In genomic region chr20:1118336-1119127, GRCh38 we compare ENCODE assay signal across 8 cellular contexts. TPM values are rescaled to one million over a fixed set of nuclear protein-coding genes. Genes with fewer than 3 reads are reported as not detected.
DNase-seq lines count a peak whose midpoint lies in the region; ATAC-seq, FAIRE-seq and TF ChIP-seq lines count a peak whose summit lies in the region.

Gene PSMF1 (plus strand): TSS chr20:1118602. CDS start chr20:1118774, 172 bp downstream.

- 0 to 1% (median 1%) methylated on average over 34 to 62 of the region's 62 CpGs for WGBS in adrenal gland, 4 donors
- WGBS in heart right ventricle, 2 donors: 0% methylated on average over 62 of the region's 62 CpGs

- peaks cover 36 to 52% of the 10 kb centered on the region in 2 donors for H3K4me1 ChIP-seq in adrenal gland (replicated peaks in 1 of 2)
- peaks cover 15 to 56% (median 50%) of the 10 kb centered on the region in 9 donors for H3K4me1 ChIP-seq in heart right ventricle
- H3K4me1 ChIP-seq in upper lobe of right lung: peaks cover 45% of the 10 kb centered on the region

- peaks cover 57 to 69% (median 63%) of the 10 kb centered on the region in 3 donors for H3K4me1 Mint-ChIP-seq in T-cell

- CTCF ChIA-PET in T-cell (lab: Charles Lee): interaction anchor here (0.5 to 1.0 kb wide), 4 partner anchors 10 to 738 kb away, joined by 3 to 5 read pairs (median 4); partner anchors contain the start of gene TRIB3 (in 1 of the 2)

- POLR2A ChIA-PET in T-cell (lab: Charles Lee): interaction anchor here in 1 of 2 donors (0.7 kb wide), 1 partner anchor 285 kb away, joined by 3 read pairs; the partner anchor contains the start of gene FAM110A

- TF ChIP-seq POLR2A in GM12891 (IDR thresholded peaks at IDR 0.05; ENCODE audit: low read depth, low read length): peak; percentile 96
- peak in 1 of 2 donors; percentile 49 for TF ChIP-seq POLR2A in adrenal gland (IDR thresholded peaks at IDR 0.05)

- no peaks in the 10 kb centered on the region for H3K27me3 Mint-ChIP-seq in T-cell

- ATAC-seq in HG02840 (IDR thresholded peaks at IDR 0.05; ENCODE audit: low FRiP score, unreplicated experiment) (peak; percentile 92), T-cell (replicated peaks in 1 of 4) (peak; percentile 94 to 98 (median 96)), heart right ventricle (peak; percentile 98 to 99 (median 99)), upper lobe of right lung (peak; percentile 99)

- H3K27ac Mint-ChIP-seq in T-cell: peak within 1 kb of the TSS; percentile 84 to 91

- peak; percentile 90 for DNase-seq in GM12891 (ENCODE audit: insufficient read length, low spot score)
- DNase-seq in NCI-H1436 treated with DMSO at 0.1 percent for 48 hours (lab: John Stamatoyannopoulos, UW): peak; percentile 21
- peak; percentile 88 to 98 (median 94) for DNase-seq in T-cell
- peak; percentile 92 to 97 (median 95) for DNase-seq in adrenal gland
- DNase-seq in heart right ventricle: peak; percentile 93 to 95
- DNase-seq in posterior vena cava (ENCODE audit: low spot score): peak; percentile 98
- peak; percentile 98 for DNase-seq in upper lobe of right lung

- TF ChIP-seq CTCF in adrenal gland (IDR thresholded peaks at IDR 0.05): peak in 2 of 6 experiments; percentile 32 to 37
- peak in 6 of 9 donors; percentile 10 to 34 (median 24) for TF ChIP-seq CTCF in heart right ventricle (IDR thresholded peaks at IDR 0.05)
- TF ChIP-seq CTCF in upper lobe of right lung (IDR thresholded peaks at IDR 0.05): no peak

- no peaks in the 10 kb centered on the region for H3K9me3 Mint-ChIP-seq in T-cell

- H3K4me3 Mint-ChIP-seq in T-cell: peak within 1 kb of the TSS; percentile 89 to 96 (median 94)

- FAIRE-seq in GM12891 (lab: Jason Lieb, UNC): peak; percentile 91

- peak within 1 kb of the TSS; percentile 13 to 95 (median 84) for H3K4me3 ChIP-seq in adrenal gland
- peak within 1 kb of the TSS; percentile 72 to 100 (median 92) for H3K4me3 ChIP-seq in heart right ventricle
- H3K4me3 ChIP-seq in upper lobe of right lung: peak within 1 kb of the TSS; percentile 100

- intact Hi-C loops in adrenal gland (cut with DNase I) (loop anchor here in 1 of 2 donors (10.0 kb wide), 1 partner anchor 294 kb away; no protein-coding TSS in a partner anchor), heart right ventricle (cut with DNase I) (loop anchor here in 4 of 10 donors (2.0 to 10.0 kb wide), 4 partner anchors 96 to 349 kb away; partner anchors contain the start of genes NSFL1C (in 2 of the 4) and FAM110A (in 1 of the 4)), posterior vena cava (cut with DNase I) (loop anchor here in 1 of 2 donors (10.0 kb wide), 1 partner anchor 574 kb away; the partner anchor contains the start of gene CSNK2A1), upper lobe of right lung (cut with DNase I) (no loop called here)

- H3K9me3 ChIP-seq in adrenal gland (replicated peaks in 1 of 3) (no peaks in the 10 kb centered on the region), heart right ventricle (no peaks in the 10 kb centered on the region), upper lobe of right lung (no peaks in the 10 kb centered on the region)

- H3K27me3 ChIP-seq in adrenal gland (no peaks in the 10 kb centered on the region), heart right ventricle (no peaks in the 10 kb centered on the region), upper lobe of right lung (no peaks in the 10 kb centered on the region)

- H3K36me3 Mint-ChIP-seq in T-cell: peaks cover 31% of the 10 kb centered on the region

- H3K36me3 ChIP-seq in adrenal gland (replicated peaks in 1 of 2) (no peaks in the 10 kb centered on the region), heart right ventricle (peaks cover 0 to 26% (median 0%) of the 10 kb centered on the region in 9 donors), upper lobe of right lung (no peaks in the 10 kb centered on the region)

- H3K27ac ChIP-seq in adrenal gland: peak within 1 kb of the TSS in 4 of 5 donors; percentile 14 to 82 (median 70)
- peak within 1 kb of the TSS in 9 of 10 donors; percentile 64 to 91 (median 85) for H3K27ac ChIP-seq in heart right ventricle
- H3K27ac ChIP-seq in upper lobe of right lung: peak within 1 kb of the TSS; percentile 85

TF ChIP-seq in GM12891, 5 proteins besides CTCF, POLR2A, EP300 and RAD21:
- peak; percentile 76 for TF ChIP-seq POU2F2 (IDR thresholded peaks at IDR 0.05; ENCODE audit: low read depth, low read length)
- peak; percentile 78 for TF ChIP-seq PAX5 (IDR thresholded peaks at IDR 0.05; ENCODE audit: insufficient read depth, low read length, severe bottlenecking)
- no peak for TF ChIP-seq SPI1 (IDR thresholded peaks at IDR 0.05; ENCODE audit: low read depth, low read length)
- TF ChIP-seq POLR2AphosphoS5 (IDR thresholded peaks at IDR 0.05; ENCODE audit: low read depth, low read length): peak; percentile 84
- TF ChIP-seq TAF1 (IDR thresholded peaks at IDR 0.05; ENCODE audit: low read depth, low read length): peak; percentile 85

RNA-seq across cellular contexts. Expression of gene PSMF1, which starts in this region (rescaled TPM):
- 100 TPM for polyA plus RNA-seq in GM12891 (2012; ENCODE audit: low read depth, missing spikeins)
- total RNA-seq in T-cell (100 to 1,000 TPM; 106 to 142 (median 127) TPM), adrenal gland (100 to 1,000 TPM in 6 of 8 donors, 10 to 100 TPM in 2; 88.2 to 363 (median 128) TPM), heart right ventricle (100 to 1,000 TPM; 105 to 181 (median 129) TPM), posterior vena cava (100 to 1,000 TPM in 1 of 2 donors, 10 to 100 TPM in 1; 97.6 to 110 TPM), upper lobe of right lung (133 TPM)
- polyA plus RNA-seq in adrenal gland (100 to 1,000 TPM in 1 of 3 donors, 10 to 100 TPM in 2; 24.8 to 136 (median 30.0) TPM), heart right ventricle (10 to 100 TPM; 22.4 to 89.5 TPM)

Comparison
In these comparisons a context has a peak if more than half of its experiments do, and no peak if none do; other contexts are left out.
1. Peak in every context shown above with its lines: DNase-seq, ATAC-seq, H3K4me3 ChIP-seq and H3K27ac ChIP-seq.
2. DNase-seq: peak in every context shown above with its lines; median percentile 98 in posterior vena cava; 98 in upper lobe of right lung; 95 in adrenal gland; 94 in T-cell; 94 in heart right ventricle; 90 in GM12891; 21 in NCI-H1436 treated with DMSO at 0.1 percent for 48 hours.